ENCODE assay signal across 1 cellular context in genomic region chr10:58963723-58964124, GRCh38.
TF ChIP-seq lines count a peak whose summit lies in the region.

No MANE protein-coding gene starts in this region.

TF ChIP-seq in HepG2, 621 proteins besides CTCF, POLR2A, EP300 and RAD21 (continued from another document and continues in another):
- no peak for TF ChIP-seq MLXIP (CRISPR knock-in tag; IDR thresholded peaks at IDR 0.05; ENCODE audit: borderline replicate concordance)
- TF ChIP-seq ZNF44 (CRISPR knock-in tag; IDR thresholded peaks at IDR 0.05): 0 out of 2 replicates have a peak, but pooled peaks have one; percentile 60
- no peak for TF ChIP-seq HOXD1 (CRISPR knock-in tag; IDR thresholded peaks at IDR 0.05)
- no peak for TF ChIP-seq FOXP4 (CRISPR knock-in tag; IDR thresholded peaks at IDR 0.05)
- TF ChIP-seq BCL3 (CRISPR knock-in tag; IDR thresholded peaks at IDR 0.05): peak; percentile 48; the same call in 1 of the 2 replicates
- no peak for TF ChIP-seq ZNF3 (CRISPR knock-in tag; IDR thresholded peaks at IDR 0.05)
- TF ChIP-seq IRX3 (CRISPR knock-in tag; IDR thresholded peaks at IDR 0.05; ENCODE audit: borderline replicate concordance, low read depth): no peak
- TF ChIP-seq REPIN1 (CRISPR knock-in tag; IDR thresholded peaks at IDR 0.05; ENCODE audit: borderline replicate concordance, low read depth): peak; percentile 27; the same call in 1 of the 2 replicates
- TF ChIP-seq PBX3 (CRISPR knock-in tag; IDR thresholded peaks at IDR 0.05; ENCODE audit: borderline replicate concordance): no peak
- TF ChIP-seq HNRNPH1 (optimal IDR thresholded peaks at IDR 0.05; ENCODE audit: low read depth, low read length): no peak
- no peak for TF ChIP-seq ZNF253 (CRISPR knock-in tag; IDR thresholded peaks at IDR 0.05; ENCODE audit: borderline replicate concordance)
- TF ChIP-seq SALL1 (CRISPR knock-in tag; IDR thresholded peaks at IDR 0.05): peak; percentile 13; the same call in 1 of the 2 replicates
- peak; percentile 57; the same call in 1 of the 2 replicates for TF ChIP-seq ZFY (CRISPR knock-in tag; IDR thresholded peaks at IDR 0.05)
- TF ChIP-seq KAT2B (IDR thresholded peaks at IDR 0.05; ENCODE audit: borderline replicate concordance, low read depth, low read length): no peak
- TF ChIP-seq MAFF (IDR thresholded peaks at IDR 0.05; ENCODE audit: low read depth, low read length): 0 out of 2 replicates have a peak, but pooled peaks have one; percentile 5
- 0 out of 2 replicates have a peak, but pooled peaks have one; percentile 60 for TF ChIP-seq RXRA (CRISPR knock-in tag; IDR thresholded peaks at IDR 0.05)
- no peak for TF ChIP-seq GTF2F1 (IDR thresholded peaks at IDR 0.05; ENCODE audit: low read length)
- TF ChIP-seq ZNF274 (CRISPR knock-in tag; IDR thresholded peaks at IDR 0.05): no peak
- TF ChIP-seq MED8 (CRISPR knock-in tag; IDR thresholded peaks at IDR 0.05; ENCODE audit: insufficient replicate concordance): no peak
- TF ChIP-seq MAFK (conservative IDR thresholded peaks at IDR 0.05 in 1 of 2, IDR thresholded peaks at IDR 0.05 in 1 of 2; ENCODE audit: low read length in 2 of 2): 0 out of 4 replicates have a peak, but pooled peaks of 1 of the 2 experiments have one; percentile 5
- TF ChIP-seq PRPF4 (IDR thresholded peaks at IDR 0.05; ENCODE audit: low read depth, low read length, poor library complexity, severe bottlenecking): no peak
- TF ChIP-seq ZNF318 (CRISPR knock-in tag; IDR thresholded peaks at IDR 0.05): no peak
- TF ChIP-seq KAT7 (CRISPR knock-in tag; IDR thresholded peaks at IDR 0.05; ENCODE audit: borderline replicate concordance): no peak
- TF ChIP-seq IRF2 (CRISPR knock-in tag; IDR thresholded peaks at IDR 0.05): no peak
- TF ChIP-seq ZSCAN29 (CRISPR knock-in tag; conservative IDR thresholded peaks at IDR 0.05): no peak
- TF ChIP-seq POLR2G (IDR thresholded peaks at IDR 0.05; ENCODE audit: low read depth, low read length): peak; percentile 29; the same call in 1 of the 2 replicates
- no peak for TF ChIP-seq ZNF441 (CRISPR knock-in tag; IDR thresholded peaks at IDR 0.05; ENCODE audit: borderline replicate concordance)
- TF ChIP-seq MED1 (CRISPR knock-in tag; IDR thresholded peaks at IDR 0.05): no peak
- TF ChIP-seq UBTF (CRISPR knock-in tag; IDR thresholded peaks at IDR 0.05): peak; percentile 39; the same call in 1 of the 2 replicates
- no peak for TF ChIP-seq ZNF841 (CRISPR knock-in tag; IDR thresholded peaks at IDR 0.05; ENCODE audit: borderline replicate concordance)
- TF ChIP-seq BRD4 (CRISPR knock-in tag; IDR thresholded peaks at IDR 0.05): 0 out of 2 replicates have a peak, but pooled peaks have one; percentile 38
- TF ChIP-seq ARID5B (CRISPR knock-in tag; IDR thresholded peaks at IDR 0.05): peak; percentile 35; the same call in 1 of the 2 replicates
